ENCODE assay signal across 34 cellular contexts in the genomic region with DNA sequence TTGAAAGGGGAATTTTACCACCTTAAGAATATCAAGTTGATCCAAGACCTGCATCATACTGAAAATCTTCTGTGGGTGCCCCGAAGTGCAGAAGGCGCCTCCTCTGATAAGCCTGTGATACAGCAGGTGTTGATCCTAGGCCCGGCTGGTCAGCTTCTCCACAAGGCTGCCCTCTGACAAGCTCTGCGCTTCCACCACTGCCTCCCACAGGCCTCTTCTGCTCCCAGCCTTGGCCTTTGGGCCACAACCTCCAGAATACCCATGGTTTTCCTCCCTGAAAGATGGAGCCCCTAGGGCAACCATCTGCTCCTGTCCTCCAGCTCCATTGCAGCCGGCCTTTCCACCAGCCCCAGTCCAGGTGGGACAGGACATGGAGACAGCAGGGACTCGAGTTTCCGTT. TPM values are rescaled to one million over a fixed set of nuclear protein-coding genes. Genes with fewer than 3 reads are reported as not detected.
"Had no signal": no experiment of that assay in that cellular context is flagged by ENCODE, and none has a peak within 500 bp of the region (broad histone marks: within the 10 kb centered on the region; RNA-seq: fewer than 3 reads in every experiment).

No MANE protein-coding gene starts in this region.

- ATAC-seq: activated CD8-positive, alpha-beta T cell treated with anti-CD3 and anti-CD28 coated beads, Interleukin-2, amount 10 ng/mL, durations not matched to agents 7 days and 5 days; activated naive CD4-positive, alpha-beta T cell treated with anti-CD3 and anti-CD28 coated beads, Interleukin-2, amount 50 U/mL, for 72 hours; activated T-cell treated with anti-CD3 and anti-CD28 coated beads, Interleukin-2, amount 50 U/mL, for 4 hours; body of pancreas had no signal

- H3K9me3 Mint-ChIP-seq: activated T-helper 1 cell treated with anti-CD3 and anti-CD28 coated beads, Interleukin-12 subunit alpha, Interleukin-12 subunit beta, Interleukin-2, Interleukin-4 antibody, amounts not matched to agents 30 ng/mL and 10 ng/mL and 1 ng/mL, durations not matched to agents 14 hours and 24 hours and 36 hours had no signal

- H3K4me3 ChIP-seq: adrenal gland, body of pancreas, breast epithelium, MG63 had no signal

- H3K36me3 ChIP-seq: adrenal gland, breast epithelium, MG63 had no signal

- H3K9me3 ChIP-seq: adrenal gland, body of pancreas, MG63 had no signal

- DNase-seq: activated CD4-positive, alpha-beta T cell treated with anti-CD3 and anti-CD28 coated beads for 1 hour; activated CD4-positive, alpha-beta T cell treated with anti-CD3 and anti-CD28 coated beads for 48 hours; activated CD4-positive, CD25-positive, alpha-beta regulatory T cell; activated CD8-positive, alpha-beta memory T cell treated with anti-CD3 and anti-CD28 coated beads, Interleukin-2, amount 50 U/mL, for 4 hours; activated CD8-positive, alpha-beta T cell treated with anti-CD3 and anti-CD28 coated beads, Interleukin-2, amount 10 ng/mL, durations not matched to agents 7 days and 5 days; activated gamma-delta T cell treated with Interleukin-2 at 50 U/mL for 16 hours; activated naive CD4-positive, alpha-beta T cell treated with anti-CD3 and anti-CD28 coated beads for 36 hours; activated T-cell treated with anti-CD3 and anti-CD28 coated beads for 4 hours; activated T-cell treated with anti-CD3 and anti-CD28 coated beads, Interleukin-2, amount 50 U/mL, for 4 hours; adrenal gland; body of pancreas; Kasumi-1; MG63; NCI-H1048; NCI-H1105 treated with DMSO at 0.1 percent for 48 hours; NCI-H1436; NCI-H1694; NCI-H1930; NCI-H2081 treated with DMSO at 0.1 percent for 48 hours; NCI-H226; NCI-H446 treated with DMSO at 0.1 percent for 48 hours; NCI-H524; NCI-H69; NCI-H82; Right ventricle myocardium superior; SW 1271; T-helper 1 cell; T-helper 2 cell; T-helper 9 cell had no signal

- H3K27ac Mint-ChIP-seq: activated CD8-positive, alpha-beta T cell treated with anti-CD3 and anti-CD28 coated beads, Interleukin-2, amount 10 ng/mL, durations not matched to agents 7 days and 5 days; activated naive CD4-positive, alpha-beta T cell treated with anti-CD3 and anti-CD28 coated beads for 36 hours; activated naive CD4-positive, alpha-beta T cell treated with anti-CD3 and anti-CD28 coated beads, Interleukin-2, amount 50 U/mL, for 72 hours; activated T-helper 1 cell treated with anti-CD3 and anti-CD28 coated beads, Interleukin-12 subunit alpha, Interleukin-12 subunit beta, Interleukin-2, Interleukin-4 antibody, amounts not matched to agents 30 ng/mL and 10 ng/mL and 1 ng/mL, durations not matched to agents 14 hours and 24 hours and 36 hours had no signal

- H3K4me1 ChIP-seq: adrenal gland, body of pancreas, breast epithelium had no signal

- H3K4me3 Mint-ChIP-seq: activated CD8-positive, alpha-beta T cell treated with anti-CD3 and anti-CD28 coated beads, Interleukin-2, amount 10 ng/mL, durations not matched to agents 7 days and 5 days; activated naive CD4-positive, alpha-beta T cell treated with anti-CD3 and anti-CD28 coated beads for 36 hours; activated T-cell treated with anti-CD3 and anti-CD28 coated beads, Interleukin-2, amount 50 U/mL, for 4 hours; activated T-helper 1 cell treated with anti-CD3 and anti-CD28 coated beads, Interleukin-12 subunit alpha, Interleukin-12 subunit beta, Interleukin-2, Interleukin-4 antibody, amounts not matched to agents 30 ng/mL and 10 ng/mL and 1 ng/mL, durations not matched to agents 14 hours and 24 hours and 36 hours had no signal

- H3K27ac ChIP-seq: adrenal gland, body of pancreas, breast epithelium, VCaP had no signal

- FAIRE-seq: astrocyte had no signal

RNA-seq across cellular contexts. Expression of gene OGDHL, which starts 5.6 kb away (rescaled TPM):
- total RNA-seq: breast epithelium had no signal
